In genomic region chr10:61944445-61945123, GRCh38 we compare ENCODE assay signal across 1 cellular context.
TF ChIP-seq lines count a peak whose summit lies in the region.

No MANE protein-coding gene starts in this region.

TF ChIP-seq in HEK293, 187 proteins besides CTCF, POLR2A, EP300 and RAD21 (continued from another document):
- TF ChIP-seq ZNF843 (tag by site-specific recombination; IDR thresholded peaks at IDR 0.05) (peak; percentile 41; the same call in 1 of the 2 replicates), PRDM6 (tag by site-specific recombination; IDR thresholded peaks at IDR 0.05) (peak; percentile 97), ZNF2 (tag by site-specific recombination; IDR thresholded peaks at IDR 0.05) (no peak), ZNF350 (tag by site-specific recombination; IDR thresholded peaks at IDR 0.05) (no peak), ZSCAN5A (tag by site-specific recombination; IDR thresholded peaks at IDR 0.05) (no peak), KLF8 (tag by site-specific recombination; IDR thresholded peaks at IDR 0.05) (no peak), ZSCAN18 (tag by site-specific recombination; IDR thresholded peaks at IDR 0.05) (no peak), ZXDB (tag by site-specific recombination; IDR thresholded peaks at IDR 0.05) (0 out of 2 replicates have a peak, but pooled peaks have one; percentile 12), ZNF776 (tag by site-specific recombination; IDR thresholded peaks at IDR 0.05; ENCODE audit: borderline replicate concordance) (no peak), ZNF701 (tag by site-specific recombination; IDR thresholded peaks at IDR 0.05) (no peak), PRDM10 (tag by site-specific recombination; IDR thresholded peaks at IDR 0.05) (no peak), OSR2 (tag by site-specific recombination; IDR thresholded peaks at IDR 0.05) (peak; percentile 24; the same call in 1 of the 2 replicates), ZNF366 (tag by site-specific recombination; conservative IDR thresholded peaks at IDR 0.05) (no peak), HOXC10 (CRISPR knock-in tag; IDR thresholded peaks at IDR 0.05) (no peak), ZNF132 (tag by site-specific recombination; IDR thresholded peaks at IDR 0.05; ENCODE audit: borderline replicate concordance) (no peak), ZNF114 (tag by site-specific recombination; IDR thresholded peaks at IDR 0.05) (no peak), ZNF416 (tag by site-specific recombination; IDR thresholded peaks at IDR 0.05) (no peak), ZNF146 (tag by site-specific recombination; IDR thresholded peaks at IDR 0.05) (no peak), ZNF510 (tag by site-specific recombination; IDR thresholded peaks at IDR 0.05; ENCODE audit: insufficient replicate concordance) (no peak), MYNN (tag by site-specific recombination; IDR thresholded peaks at IDR 0.05; ENCODE audit: borderline replicate concordance) (no peak), KLF7 (tag by site-specific recombination; IDR thresholded peaks at IDR 0.05; ENCODE audit: borderline replicate concordance) (no peak), ZFHX2 (tag by site-specific recombination; conservative IDR thresholded peaks at IDR 0.05) (no peak), PBX3 (CRISPR knock-in tag; IDR thresholded peaks at IDR 0.05) (no peak), ZNF777 (tag by site-specific recombination; IDR thresholded peaks at IDR 0.05; ENCODE audit: borderline replicate concordance) (no peak), ZNF639 (tag by site-specific recombination; IDR thresholded peaks at IDR 0.05) (no peak), REST (tag by site-specific recombination; IDR thresholded peaks at IDR 0.05) (no peak), ZFP69B (tag by site-specific recombination; IDR thresholded peaks at IDR 0.05) (no peak), ZNF626 (tag by site-specific recombination; IDR thresholded peaks at IDR 0.05) (no peak), ZNF621 (tag by site-specific recombination; IDR thresholded peaks at IDR 0.05) (no peak)
